ENCODE assay signal across 28 cellular contexts in the genomic region with DNA sequence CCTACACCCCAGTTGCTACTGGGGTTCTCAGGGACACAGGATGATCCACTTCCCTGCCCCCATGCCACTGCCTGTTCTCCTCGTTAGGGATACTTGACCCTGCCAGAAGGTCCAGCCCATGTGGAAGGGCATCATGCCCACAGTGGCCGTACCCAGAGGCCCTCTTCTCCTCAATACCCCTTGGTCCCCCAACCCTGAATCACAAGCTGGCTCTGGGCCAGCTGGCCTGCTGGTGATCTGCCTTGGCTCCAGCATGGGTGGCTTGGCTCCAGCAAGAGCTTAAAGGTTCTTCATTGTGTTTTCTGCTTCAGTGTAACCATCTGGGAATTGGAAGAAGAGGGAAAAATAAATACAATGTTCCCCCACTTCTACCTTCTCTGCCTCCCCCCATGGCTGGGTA. TPM values are rescaled to one million over a fixed set of nuclear protein-coding genes. Genes with fewer than 3 reads are reported as not detected.
"Had no signal": no experiment of that assay in that cellular context is flagged by ENCODE, and none has a peak within 500 bp of the region (broad histone marks: within the 10 kb centered on the region; RNA-seq: fewer than 3 reads in every experiment).

No MANE protein-coding gene starts in this region.

- ATAC-seq: activated naive CD4-positive, alpha-beta T cell treated with anti-CD3 and anti-CD28 coated beads, Interleukin-2, amount 50 U/mL, for 72 hours; activated naive CD8-positive, alpha-beta T cell treated with anti-CD3 and anti-CD28 coated beads, Interleukin-2, amount 50 U/mL, for 24 hours had no signal

- DNase-seq: activated CD4-positive, alpha-beta memory T cell treated with anti-CD3 and anti-CD28 coated beads, Interleukin-2, amount 10 ng/mL, durations not matched to agents 7 days and 5 days; activated CD4-positive, alpha-beta T cell treated with anti-CD3 and anti-CD28 coated beads for 1 hour; activated CD4-positive, alpha-beta T cell treated with anti-CD3 and anti-CD28 coated beads for 48 hours; activated CD4-positive, CD25-positive, alpha-beta regulatory T cell; activated gamma-delta T cell; activated naive CD4-positive, alpha-beta T cell treated with Interleukin-2 at 50 U/mL for 16 hours; activated naive CD8-positive, alpha-beta T cell treated with anti-CD3 and anti-CD28 coated beads, Interleukin-2, amount 50 U/mL, for 24 hours; activated T-cell treated with anti-CD3 and anti-CD28 coated beads, Interleukin-2, amount 50 U/mL, for 24 hours; central memory CD4-positive, alpha-beta T cell; Kasumi-1; KG1; MG63; NCI-H1048; NCI-H1417; NCI-H187 treated with DMSO at 0.1 percent for 48 hours; NCI-H2081; NCI-H2227 treated with DMSO at 0.1 percent for 48 hours; NCI-H524 treated with DMSO at 0.1 percent for 48 hours; OCI-M1; SHP77; SJCRH30; T1000; WERI-Rb-1 had no signal

- FAIRE-seq: bronchial epithelial cell, colon had no signal

RNA-seq across cellular contexts. Expression of gene TPBGL, which starts 11.1 kb away (rescaled TPM):
- total RNA-seq: bronchial epithelial cell, NCI-H460, RPMI7951, SJCRH30 had no signal
